In the genomic region with DNA sequence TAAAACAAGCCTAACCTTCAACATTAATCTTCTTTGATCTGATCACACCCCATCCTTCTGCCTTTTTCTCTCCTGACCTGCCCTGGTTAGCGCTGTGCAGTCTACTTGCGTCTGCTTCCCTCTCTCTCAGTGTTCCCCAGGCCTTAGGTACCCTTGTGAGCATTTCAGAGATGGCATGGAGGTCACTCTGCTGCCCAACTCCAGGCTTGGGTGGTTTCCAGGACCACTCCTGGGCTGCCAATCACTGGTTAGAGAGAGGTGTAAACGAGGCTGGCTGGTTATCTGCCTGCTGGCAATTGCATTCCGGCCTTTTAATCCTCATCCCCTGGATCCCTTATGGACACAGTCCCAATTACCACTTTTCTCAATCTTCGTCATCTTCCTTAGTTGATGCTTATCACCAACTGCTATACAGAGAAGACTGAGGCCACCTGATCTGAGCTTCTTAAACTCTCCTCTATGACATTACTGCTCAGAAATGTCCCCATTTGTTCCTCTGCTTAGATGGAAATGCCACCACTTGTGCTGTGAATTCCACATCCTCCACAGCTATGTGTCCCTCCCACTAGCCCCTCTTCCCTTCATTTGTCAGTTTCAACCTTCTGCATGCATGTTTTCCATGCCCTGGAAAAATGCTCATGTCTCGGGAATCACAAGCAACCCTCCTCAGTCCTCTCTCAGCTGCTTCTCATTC, we compare ENCODE assay signal across 22 cellular contexts. TPM values are rescaled to one million over a fixed set of nuclear protein-coding genes. Genes with fewer than 3 reads are reported as not detected.
DNase-seq lines count a peak whose midpoint lies in the region; ATAC-seq, FAIRE-seq and TF ChIP-seq lines count a peak whose summit lies in the region.
"Had no signal": no experiment of that assay in that cellular context is flagged by ENCODE, and none has a peak within 500 bp of the region (broad histone marks: within the 10 kb centered on the region; RNA-seq: fewer than 3 reads in every experiment).

No MANE protein-coding gene starts in this region.

- peaks cover 30% of the 10 kb centered on the region for H3K36me3 Mint-ChIP-seq in endothelial cell (ENCODE audit: low read depth, unreplicated experiment)
- no peaks in the 10 kb centered on the region for H3K36me3 Mint-ChIP-seq in stimulated activated effector memory CD8-positive, alpha-beta T cell treated with anti-CD3 and anti-CD28 coated beads, Interleukin-12 subunit alpha, Interleukin-12 subunit beta, amount 100 ng/mL, for 72 hours
- H3K36me3 Mint-ChIP-seq in naive thymus-derived CD4-positive, alpha-beta T cell = peaks cover 0 to 46% (median 11%) of the 10 kb centered on the region in 5 donors

- no peak overlapping the region for H3K27ac ChIP-seq in naive thymus-derived CD4-positive, alpha-beta T cell (ENCODE audit: low read depth, low read length)

- H3K27me3 Mint-ChIP-seq in endothelial cell (ENCODE audit: unreplicated experiment) = peaks cover 4% of the 10 kb centered on the region
- peaks cover 0 to 6% (median 0%) of the 10 kb centered on the region in 5 donors for H3K27me3 Mint-ChIP-seq in naive thymus-derived CD4-positive, alpha-beta T cell

- H3K27ac Mint-ChIP-seq in endothelial cell (ENCODE audit: unreplicated experiment) = no peak overlapping the region
- H3K27ac Mint-ChIP-seq in stimulated activated effector memory CD8-positive, alpha-beta T cell treated with anti-CD3 and anti-CD28 coated beads, Interleukin-12 subunit alpha, Interleukin-12 subunit beta, amount 100 ng/mL, for 72 hours = peak overlapping the region; percentile 21
- H3K27ac Mint-ChIP-seq in naive thymus-derived CD4-positive, alpha-beta T cell = no peak overlapping the region
- H3K27ac Mint-ChIP-seq: GM23338, HFFc6 had no signal

- no peaks in the 10 kb centered on the region for H3K4me1 ChIP-seq in naive thymus-derived CD4-positive, alpha-beta T cell (ENCODE audit: control insufficient read depth in 2 of 2, insufficient read depth in 2 of 2, low read length in 2 of 2)

- H3K4me3 Mint-ChIP-seq in endothelial cell (ENCODE audit: unreplicated experiment) = peak overlapping the region; percentile 20
- no peak overlapping the region for H3K4me3 Mint-ChIP-seq in stimulated activated effector memory CD8-positive, alpha-beta T cell treated with anti-CD3 and anti-CD28 coated beads, Interleukin-12 subunit alpha, Interleukin-12 subunit beta, amount 100 ng/mL, for 72 hours
- H3K4me3 Mint-ChIP-seq in naive thymus-derived CD4-positive, alpha-beta T cell = no peak overlapping the region
- H3K4me3 Mint-ChIP-seq: GM23338, HFFc6 had no signal

- no peak for DNase-seq in GM19239 (ENCODE audit: insufficient read length, low spot score)
- DNase-seq in endothelial cell (ENCODE audit: low spot score) = no peak
- DNase-seq in myocyte (ENCODE audit: low read depth) = peak; percentile 14
- no peak for DNase-seq in stimulated activated effector memory CD8-positive, alpha-beta T cell treated with anti-CD3 and anti-CD28 coated beads, Interleukin-12 subunit alpha, Interleukin-12 subunit beta, amount 100 ng/mL, for 72 hours (ENCODE audit: low spot score in 2 of 2)
- no peak for DNase-seq in DMS79 treated with DMSO at 0.1 percent for 48 hours (lab: John Stamatoyannopoulos, UW)
- DNase-seq in naive thymus-derived CD4-positive, alpha-beta T cell = no peak
- no peak for DNase-seq in NCI-H82 (lab: John Stamatoyannopoulos, UW)
- DNase-seq: ACHN, HFFc6, Kasumi-1, NCI-H1092 treated with DMSO at 0.1 percent for 48 hours, NCI-H1436 treated with DMSO at 0.1 percent for 48 hours, NCI-H1930, NCI-H446, NCI-H524 treated with DMSO at 0.1 percent for 48 hours, NCI-H774, RPMI8226, SHP77 treated with DMSO at 0.1 percent for 48 hours had no signal

- TF ChIP-seq CTCF in endothelial cell (IDR thresholded peaks at IDR 0.05; ENCODE audit: unreplicated experiment) = no peak

- intact Hi-C loops in naive thymus-derived CD4-positive, alpha-beta T cell (cut with micrococcal nuclease) = no loop called here

- no peaks in the 10 kb centered on the region for H3K9me3 Mint-ChIP-seq in endothelial cell (ENCODE audit: unreplicated experiment)
- H3K9me3 Mint-ChIP-seq in stimulated activated effector memory CD8-positive, alpha-beta T cell treated with anti-CD3 and anti-CD28 coated beads, Interleukin-12 subunit alpha, Interleukin-12 subunit beta, amount 100 ng/mL, for 72 hours = peaks cover 4% of the 10 kb centered on the region
- H3K9me3 Mint-ChIP-seq in naive thymus-derived CD4-positive, alpha-beta T cell = peaks cover 4 to 27% (median 7%) of the 10 kb centered on the region in 11 donors
- H3K9me3 Mint-ChIP-seq: GM23338 had no signal

- no peak overlapping the region for H3K4me3 ChIP-seq in naive thymus-derived CD4-positive, alpha-beta T cell (ENCODE audit: low read length)
- H3K4me3 ChIP-seq: GM23338, HAP-1 had no signal

- POLR2A ChIA-PET in naive thymus-derived CD4-positive, alpha-beta T cell (lab: Charles Lee) = no interaction called here

- no peaks in the 10 kb centered on the region for H3K27me3 ChIP-seq in naive thymus-derived CD4-positive, alpha-beta T cell (ENCODE audit: control insufficient read depth in 2 of 2, insufficient read depth in 2 of 2, low read length in 2 of 2)

- H3K4me1 Mint-ChIP-seq in endothelial cell (ENCODE audit: unreplicated experiment) = peaks cover 4% of the 10 kb centered on the region
- no peaks in the 10 kb centered on the region for H3K4me1 Mint-ChIP-seq in stimulated activated effector memory CD8-positive, alpha-beta T cell treated with anti-CD3 and anti-CD28 coated beads, Interleukin-12 subunit alpha, Interleukin-12 subunit beta, amount 100 ng/mL, for 72 hours
- H3K4me1 Mint-ChIP-seq in naive thymus-derived CD4-positive, alpha-beta T cell = peaks cover 0 to 4% (median 0%) of the 10 kb centered on the region in 7 donors

- H3K9me3 ChIP-seq in naive thymus-derived CD4-positive, alpha-beta T cell (ENCODE audit: control insufficient read depth in 2 of 3, low read length in 3 of 3) = no peaks in the 10 kb centered on the region

- CTCF ChIA-PET in naive thymus-derived CD4-positive, alpha-beta T cell (lab: Charles Lee) = no interaction called here

- peak; percentile 11 for FAIRE-seq in GM19239 (lab: Jason Lieb, UNC)
- FAIRE-seq: G401.6, HepG2 had no signal

- no peak for ATAC-seq in stimulated activated effector memory CD8-positive, alpha-beta T cell treated with anti-CD3 and anti-CD28 coated beads, Interleukin-12 subunit alpha, Interleukin-12 subunit beta, amount 100 ng/mL, for 72 hours
- no peak for ATAC-seq in naive thymus-derived CD4-positive, alpha-beta T cell
- ATAC-seq: GM23338, HepG2 had no signal

- H3K36me3 ChIP-seq in naive thymus-derived CD4-positive, alpha-beta T cell (ENCODE audit: control insufficient read depth in 2 of 3, insufficient read depth in 3 of 3, low read length in 3 of 3) = no peaks in the 10 kb centered on the region
- H3K36me3 ChIP-seq: HAP-1 had no signal

RNA-seq across cellular contexts. Expression of gene BCLAF3, which starts 29.0 kb away (rescaled TPM):
- 9.6 TPM for total RNA-seq in endothelial cell (ENCODE audit: unreplicated experiment)
- total RNA-seq in myocyte = 2.6 and 4.2 TPM in 2 replicates
- polyA plus RNA-seq in myocyte (2012) = 2.6 TPM
- total RNA-seq in naive thymus-derived CD4-positive, alpha-beta T cell = 10 to 100 TPM in 3 of 5 experiments, 1 to 10 TPM in 2; 6.2 to 14.1 (median 11.7) TPM
- polyA plus RNA-seq in naive thymus-derived CD4-positive, alpha-beta T cell = 1 to 10 TPM; 2.3 to 2.6 TPM
